Comparison of ENCODE assay signal across 21 cellular contexts in genomic region chr1:59635057-59635456, GRCh38.
"Had no signal": no experiment of that assay in that cellular context is flagged by ENCODE, and none has a peak within 500 bp of the region (broad histone marks: within the 10 kb centered on the region; RNA-seq: fewer than 3 reads in every experiment).

No MANE protein-coding gene starts in this region.

- H3K27me3 ChIP-seq: hepatocyte, ovary, right lobe of liver had no signal

- H3K9me3 Mint-ChIP-seq: activated B cell treated with CpG ODN at 0.5 μM for 24 hours; activated naive CD4-positive, alpha-beta T cell treated with anti-CD3 and anti-CD28 coated beads, Interleukin-2, amount 10 ng/mL, durations not matched to agents 7 days and 5 days; activated naive CD8-positive, alpha-beta T cell treated with anti-CD3 and anti-CD28 coated beads, Interleukin-2, amount 50 U/mL, for 24 hours; activated T-cell treated with anti-CD3 and anti-CD28 coated beads, Interleukin-2, amount 50 U/mL, for 4 hours had no signal

- DNase-seq: activated B cell treated with CpG ODN at 0.5 μM for 24 hours; activated CD4-positive, alpha-beta T cell treated with anti-CD3 and anti-CD28 coated beads, Interleukin-2, amount 10 ng/mL, durations not matched to agents 24 days and 14 days; activated CD8-positive, alpha-beta T cell treated with anti-CD3 and anti-CD28 coated beads, Interleukin-2, amount 10 ng/mL, durations not matched to agents 7 days and 5 days; activated naive CD4-positive, alpha-beta T cell treated with anti-CD3 and anti-CD28 coated beads, Interleukin-2, amount 10 ng/mL, durations not matched to agents 7 days and 5 days; activated naive CD8-positive, alpha-beta T cell treated with anti-CD3 and anti-CD28 coated beads, Interleukin-2, amount 50 U/mL, for 24 hours; activated T-cell treated with anti-CD3 and anti-CD28 coated beads, Interleukin-2, amount 50 U/mL, for 4 hours; aorta; erythroblast; left cardiac atrium; mesenchymal stem cell; naive thymus-derived CD8-positive, alpha-beta T cell; ovary; right lobe of liver; small intestine; stimulated activated CD4-positive, alpha-beta T cell treated with anti-CD3 and anti-CD28 coated beads, Interleukin-15, amount 100 ng/mL, for 24 hours; stimulated activated CD4-positive, alpha-beta T cell treated with anti-CD3 and anti-CD28 coated beads, Interleukin-4, amount 100 ng/mL, for 1 hour; stimulated activated naive CD8-positive, alpha-beta T cell treated with anti-CD3 and anti-CD28 coated beads, Interleukin-15, amount 100 ng/mL, for 72 hours; T-helper 9 cell had no signal

- H3K4me3 ChIP-seq: coronary artery, hepatocyte, ovary, right lobe of liver had no signal

- H3K27me3 Mint-ChIP-seq: activated B cell treated with CpG ODN at 0.5 μM for 24 hours; activated CD4-positive, alpha-beta T cell treated with anti-CD3 and anti-CD28 coated beads, Interleukin-2, amount 10 ng/mL, durations not matched to agents 24 days and 14 days; activated naive CD4-positive, alpha-beta T cell treated with anti-CD3 and anti-CD28 coated beads, Interleukin-2, amount 10 ng/mL, durations not matched to agents 7 days and 5 days; activated naive CD8-positive, alpha-beta T cell treated with anti-CD3 and anti-CD28 coated beads, Interleukin-2, amount 50 U/mL, for 24 hours; naive thymus-derived CD8-positive, alpha-beta T cell; stimulated activated naive CD8-positive, alpha-beta T cell treated with anti-CD3 and anti-CD28 coated beads, Interleukin-15, amount 100 ng/mL, for 72 hours; type B pancreatic cell had no signal

- H2AFZ ChIP-seq: hepatocyte had no signal

- H3K9me3 ChIP-seq: ovary, right lobe of liver had no signal

- H3K4me1 Mint-ChIP-seq: activated B cell treated with CpG ODN at 0.5 μM for 24 hours; activated CD4-positive, alpha-beta T cell treated with anti-CD3 and anti-CD28 coated beads, Interleukin-2, amount 10 ng/mL, durations not matched to agents 24 days and 14 days; activated naive CD4-positive, alpha-beta T cell treated with anti-CD3 and anti-CD28 coated beads, Interleukin-2, amount 10 ng/mL, durations not matched to agents 7 days and 5 days; activated naive CD8-positive, alpha-beta T cell treated with anti-CD3 and anti-CD28 coated beads, Interleukin-2, amount 50 U/mL, for 24 hours; naive thymus-derived CD8-positive, alpha-beta T cell; stimulated activated naive CD8-positive, alpha-beta T cell treated with anti-CD3 and anti-CD28 coated beads, Interleukin-15, amount 100 ng/mL, for 72 hours had no signal

- H3K36me3 Mint-ChIP-seq: activated naive CD4-positive, alpha-beta T cell treated with anti-CD3 and anti-CD28 coated beads, Interleukin-2, amount 10 ng/mL, durations not matched to agents 7 days and 5 days; type B pancreatic cell had no signal

- H3K27ac Mint-ChIP-seq: activated B cell treated with CpG ODN at 0.5 μM for 24 hours; activated CD4-positive, alpha-beta T cell treated with anti-CD3 and anti-CD28 coated beads, Interleukin-2, amount 10 ng/mL, durations not matched to agents 24 days and 14 days; activated CD8-positive, alpha-beta T cell treated with anti-CD3 and anti-CD28 coated beads, Interleukin-2, amount 10 ng/mL, durations not matched to agents 7 days and 5 days; activated naive CD4-positive, alpha-beta T cell treated with anti-CD3 and anti-CD28 coated beads, Interleukin-2, amount 10 ng/mL, durations not matched to agents 7 days and 5 days; activated naive CD8-positive, alpha-beta T cell treated with anti-CD3 and anti-CD28 coated beads, Interleukin-2, amount 50 U/mL, for 24 hours; naive thymus-derived CD8-positive, alpha-beta T cell; stimulated activated naive CD8-positive, alpha-beta T cell treated with anti-CD3 and anti-CD28 coated beads, Interleukin-15, amount 100 ng/mL, for 72 hours; type B pancreatic cell had no signal

- H3K27ac ChIP-seq: coronary artery, hepatocyte, ovary, right lobe of liver had no signal

- H3K36me3 ChIP-seq: ovary had no signal

- H3K4me3 Mint-ChIP-seq: activated B cell treated with CpG ODN at 0.5 μM for 24 hours; activated CD4-positive, alpha-beta T cell treated with anti-CD3 and anti-CD28 coated beads, Interleukin-2, amount 10 ng/mL, durations not matched to agents 24 days and 14 days; activated CD8-positive, alpha-beta T cell treated with anti-CD3 and anti-CD28 coated beads, Interleukin-2, amount 10 ng/mL, durations not matched to agents 7 days and 5 days; activated naive CD4-positive, alpha-beta T cell treated with anti-CD3 and anti-CD28 coated beads, Interleukin-2, amount 10 ng/mL, durations not matched to agents 7 days and 5 days; activated naive CD8-positive, alpha-beta T cell treated with anti-CD3 and anti-CD28 coated beads, Interleukin-2, amount 50 U/mL, for 24 hours; activated T-cell treated with anti-CD3 and anti-CD28 coated beads, Interleukin-2, amount 50 U/mL, for 4 hours; naive thymus-derived CD8-positive, alpha-beta T cell; stimulated activated naive CD8-positive, alpha-beta T cell treated with anti-CD3 and anti-CD28 coated beads, Interleukin-15, amount 100 ng/mL, for 72 hours; type B pancreatic cell had no signal

- ATAC-seq: activated CD8-positive, alpha-beta T cell treated with anti-CD3 and anti-CD28 coated beads, Interleukin-2, amount 10 ng/mL, durations not matched to agents 7 days and 5 days; activated naive CD8-positive, alpha-beta T cell treated with anti-CD3 and anti-CD28 coated beads, Interleukin-2, amount 50 U/mL, for 24 hours; activated T-cell treated with anti-CD3 and anti-CD28 coated beads, Interleukin-2, amount 50 U/mL, for 4 hours; left cardiac atrium; naive thymus-derived CD8-positive, alpha-beta T cell; right lobe of liver; stimulated activated naive CD8-positive, alpha-beta T cell treated with anti-CD3 and anti-CD28 coated beads, Interleukin-15, amount 100 ng/mL, for 72 hours had no signal

- H3K4me2 ChIP-seq: hepatocyte had no signal

- H3K79me2 ChIP-seq: hepatocyte had no signal
